1 cellular context compared by ENCODE assay signal in the genomic region with DNA sequence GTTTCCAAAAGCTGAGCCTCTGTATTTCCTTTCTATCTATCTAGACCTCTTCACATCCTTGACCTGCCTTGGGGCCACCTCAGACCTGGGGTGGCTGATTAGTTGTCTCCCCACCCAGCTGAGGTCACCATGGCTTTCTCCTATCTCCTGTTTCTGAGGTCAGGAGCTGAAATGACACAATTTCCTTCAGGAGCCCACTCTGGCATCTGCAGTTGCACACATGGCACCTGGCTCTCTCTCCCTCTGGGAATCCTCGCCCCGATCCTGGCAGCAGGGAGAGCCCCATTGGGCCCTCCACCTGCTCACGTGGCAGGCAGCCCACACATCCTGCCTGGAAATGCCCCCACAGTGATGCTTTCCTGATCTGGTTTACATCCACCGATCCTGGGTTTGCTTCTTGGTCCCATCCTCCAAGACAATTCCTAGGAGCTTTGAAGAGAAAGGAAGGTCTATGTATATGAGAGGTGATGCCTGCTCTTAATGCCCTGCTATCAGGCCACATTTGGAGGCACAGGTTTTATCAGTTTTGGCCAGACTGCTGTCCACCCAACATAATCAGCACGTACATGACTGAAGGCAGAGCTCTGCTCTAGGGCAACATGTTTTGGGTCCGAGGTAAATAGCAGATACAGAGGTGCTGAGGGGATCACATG.
TF ChIP-seq lines count a peak whose summit lies in the region.

No MANE protein-coding gene starts in this region.

TF ChIP-seq in H1, 55 proteins besides CTCF, POLR2A, EP300 and RAD21:
- no peak for TF ChIP-seq TCF12 (IDR thresholded peaks at IDR 0.05; ENCODE audit: low read depth, low read length)
- TF ChIP-seq SAP30 (IDR thresholded peaks at IDR 0.05; ENCODE audit: insufficient read depth, insufficient replicate concordance, low read length): no peak
- no peak for TF ChIP-seq NRF1 (IDR thresholded peaks at IDR 0.05; ENCODE audit: low read depth, low read length)
- no peak for TF ChIP-seq USF2 (IDR thresholded peaks at IDR 0.05; ENCODE audit: low read length)
- TF ChIP-seq CBX8 (IDR thresholded peaks at IDR 0.05; ENCODE audit: borderline replicate concordance, low read depth, low read length): no peak
- no peak for TF ChIP-seq BRCA1 (IDR thresholded peaks at IDR 0.05; ENCODE audit: low read depth, low read length)
- TF ChIP-seq SIRT6 (IDR thresholded peaks at IDR 0.05; ENCODE audit: low read length): no peak
- no peak for TF ChIP-seq BACH1 (IDR thresholded peaks at IDR 0.05; ENCODE audit: low read length)
- TF ChIP-seq FOSL1 (IDR thresholded peaks at IDR 0.05; ENCODE audit: insufficient read depth, low read depth, low read length): no peak
- no peak for TF ChIP-seq RFX5 (IDR thresholded peaks at IDR 0.05; ENCODE audit: borderline replicate concordance, low read depth, low read length)
- no peak for TF ChIP-seq POLR2AphosphoS5 (IDR thresholded peaks at IDR 0.05; ENCODE audit: low read depth, low read length)
- no peak for TF ChIP-seq CHD2 (IDR thresholded peaks at IDR 0.05; ENCODE audit: low read length)
- TF ChIP-seq CHD1 (IDR thresholded peaks at IDR 0.05; ENCODE audit: low read depth, low read length): no peak
- TF ChIP-seq RXRA (IDR thresholded peaks at IDR 0.05; ENCODE audit: insufficient read depth, low read depth, low read length): no peak
- no peak for TF ChIP-seq GTF2F1 (IDR thresholded peaks at IDR 0.05; ENCODE audit: borderline replicate concordance, low read depth, low read length)
- no peak for TF ChIP-seq EGR1 (IDR thresholded peaks at IDR 0.05; ENCODE audit: borderline replicate concordance, low read depth, low read length)
- no peak for TF ChIP-seq CTBP2 (IDR thresholded peaks at IDR 0.05; ENCODE audit: borderline replicate concordance, insufficient read depth, insufficient read length, low read length)
- no peak for TF ChIP-seq CBX5 (IDR thresholded peaks at IDR 0.05; ENCODE audit: low read depth, low read length)
- TF ChIP-seq CHD7 (IDR thresholded peaks at IDR 0.05; ENCODE audit: insufficient replicate concordance, low read length): no peak
- no peak for TF ChIP-seq MAX (IDR thresholded peaks at IDR 0.05)
